In genomic region chr20:38075161-38075998, GRCh38 we compare ENCODE assay signal across 16 cellular contexts. TPM values are rescaled to one million over a fixed set of nuclear protein-coding genes. Genes with fewer than 3 reads are reported as not detected.
DNase-seq lines count a peak whose midpoint lies in the region; TF ChIP-seq lines count a peak whose summit lies in the region.
"Had no signal": no experiment of that assay in that cellular context is flagged by ENCODE, and none has a peak within 500 bp of the region (broad histone marks: within the 10 kb centered on the region; RNA-seq: fewer than 3 reads in every experiment).

No MANE protein-coding gene starts in this region.

- TF ChIP-seq CTCF in brain (conservative IDR thresholded peaks at IDR 0.05) (no peak), liver (IDR thresholded peaks at IDR 0.05; ENCODE audit: low read depth, low read length, missing input control) (no peak), smooth muscle cell (IDR thresholded peaks at IDR 0.05; ENCODE audit: borderline replicate concordance, insufficient read depth, poor library complexity, severe bottlenecking) (no peak)

- H3K9ac ChIP-seq in liver (ENCODE audit: low read depth in 1 of 2, low read length in 2 of 2) (no peak overlapping the region), smooth muscle cell (ENCODE audit: low read depth) (no peak overlapping the region)

- no peaks in the 10 kb centered on the region for H3K9me3 ChIP-seq in liver (ENCODE audit: control insufficient read depth in 4 of 4, low read length in 3 of 4)
- no peaks in the 10 kb centered on the region for H3K9me3 ChIP-seq in smooth muscle cell (replicated peaks; ENCODE audit: low read depth)
- H3K9me3 ChIP-seq: left lung had no signal

- H3K27me3 ChIP-seq in liver (ENCODE audit: control insufficient read depth in 4 of 4, insufficient read depth in 4 of 4, low read length in 3 of 4) (no peaks in the 10 kb centered on the region), smooth muscle cell (ENCODE audit: low read depth) (no peaks in the 10 kb centered on the region)
- H3K27me3 ChIP-seq: dorsolateral prefrontal cortex, left lung had no signal

- H3K36me3 ChIP-seq in liver (ENCODE audit: control insufficient read depth in 4 of 4, insufficient read depth in 3 of 4, low read depth in 1 of 4, low read length in 3 of 4): peaks cover 7 to 42% (median 31%) of the 10 kb centered on the region in 4 donors
- H3K36me3 ChIP-seq in smooth muscle cell (ENCODE audit: low read depth): peaks cover 7% of the 10 kb centered on the region

- no peak for DNase-seq in smooth muscle cell (lab: John Stamatoyannopoulos, UW; ENCODE audit: unreplicated experiment)
- no peak for DNase-seq in activated CD8-positive, alpha-beta memory T cell treated with anti-CD3 and anti-CD28 coated beads, Interleukin-2, amount 50 U/mL, for 48 hours
- DNase-seq in DMS153 treated with DMSO at 0.1 percent for 48 hours (lab: John Stamatoyannopoulos, UW; ENCODE audit: unreplicated experiment): no peak
- no peak for DNase-seq in SKM-1 (lab: John Stamatoyannopoulos, UW; ENCODE audit: unreplicated experiment)
- no peak for DNase-seq in midbrain (lab: John Stamatoyannopoulos, UW)
- DNase-seq: activated CD8-positive, alpha-beta memory T cell treated with anti-CD3 and anti-CD28 coated beads, Interleukin-2, amount 50 U/mL, for 4 hours; activated naive CD8-positive, alpha-beta T cell treated with anti-CD3 and anti-CD28 coated beads, Interleukin-2, amount 50 U/mL, for 24 hours; dorsolateral prefrontal cortex; left lung; NCI-H446; SHP77 treated with DMSO at 0.1 percent for 48 hours; stimulated activated naive CD8-positive, alpha-beta T cell treated with anti-CD3 and anti-CD28 coated beads, Interleukin-15, amount 100 ng/mL, for 72 hours had no signal

- H3F3A ChIP-seq in smooth muscle cell (ENCODE audit: low read depth): peaks cover 11% of the 10 kb centered on the region

- H3K9me3 Mint-ChIP-seq in IgD-negative memory B cell: peaks cover 0 to 8% (median 4%) of the 10 kb centered on the region in 3 donors
- H3K9me3 Mint-ChIP-seq in brain: peaks cover 6 to 21% (median 15%) of the 10 kb centered on the region in 5 experiments
- H3K9me3 Mint-ChIP-seq: stimulated activated naive CD8-positive, alpha-beta T cell treated with anti-CD3 and anti-CD28 coated beads, Interleukin-15, amount 100 ng/mL, for 72 hours had no signal

- H3K79me2 ChIP-seq in smooth muscle cell (ENCODE audit: low read depth): peaks cover 12% of the 10 kb centered on the region

- H3K4me1 Mint-ChIP-seq in IgD-negative memory B cell: peaks cover 50 to 57% (median 51%) of the 10 kb centered on the region in 3 donors
- peaks cover 42% of the 10 kb centered on the region for H3K4me1 Mint-ChIP-seq in brain

- H3K4me1 ChIP-seq in liver (ENCODE audit: control insufficient read depth in 4 of 4, insufficient read depth in 4 of 4, low read length in 3 of 4): peaks cover 0 to 14% (median 9%) of the 10 kb centered on the region in 4 donors
- peaks cover 4% of the 10 kb centered on the region for H3K4me1 ChIP-seq in smooth muscle cell (ENCODE audit: low read depth)

- peak overlapping the region in 2 of 3 donors; percentile 54 to 92 for H3K27ac Mint-ChIP-seq in IgD-negative memory B cell
- peak overlapping the region; percentile 3 to 90 (median 38) for H3K27ac Mint-ChIP-seq in brain
- H3K27ac Mint-ChIP-seq: activated naive CD8-positive, alpha-beta T cell treated with anti-CD3 and anti-CD28 coated beads, Interleukin-2, amount 50 U/mL, for 24 hours; stimulated activated naive CD8-positive, alpha-beta T cell treated with anti-CD3 and anti-CD28 coated beads, Interleukin-15, amount 100 ng/mL, for 72 hours had no signal

- peak overlapping the region; percentile 55 for H3K4me2 ChIP-seq in smooth muscle cell

- H3K4me3 ChIP-seq in liver (ENCODE audit: low read depth in 1 of 3, low read length in 3 of 3) (no peak overlapping the region), smooth muscle cell (no peak overlapping the region)
- H3K4me3 ChIP-seq: dorsolateral prefrontal cortex, left lung had no signal

- peaks cover 12% of the 10 kb centered on the region for H4K20me1 ChIP-seq in smooth muscle cell (ENCODE audit: low read depth)

- H3K27me3 Mint-ChIP-seq in IgD-negative memory B cell: no peaks in the 10 kb centered on the region
- H3K27me3 Mint-ChIP-seq in brain: no peaks in the 10 kb centered on the region
- H3K27me3 Mint-ChIP-seq: activated naive CD8-positive, alpha-beta T cell treated with anti-CD3 and anti-CD28 coated beads, Interleukin-2, amount 50 U/mL, for 24 hours; stimulated activated naive CD8-positive, alpha-beta T cell treated with anti-CD3 and anti-CD28 coated beads, Interleukin-15, amount 100 ng/mL, for 72 hours had no signal

- H2AFZ ChIP-seq in smooth muscle cell (ENCODE audit: low read depth): no peak overlapping the region

- peak overlapping the region in 3 of 4 donors; percentile 4 to 79 (median 14) for H3K4me3 Mint-ChIP-seq in IgD-negative memory B cell
- H3K4me3 Mint-ChIP-seq in brain: peak overlapping the region in 1 of 5 experiments; percentile 36
- H3K4me3 Mint-ChIP-seq: activated naive CD8-positive, alpha-beta T cell treated with anti-CD3 and anti-CD28 coated beads, Interleukin-2, amount 50 U/mL, for 24 hours; stimulated activated naive CD8-positive, alpha-beta T cell treated with anti-CD3 and anti-CD28 coated beads, Interleukin-15, amount 100 ng/mL, for 72 hours had no signal

- H3K36me3 Mint-ChIP-seq in IgD-negative memory B cell: peaks cover 51% of the 10 kb centered on the region
- H3K36me3 Mint-ChIP-seq in brain: peaks cover 67% of the 10 kb centered on the region

- TF ChIP-seq RAD21 in liver (IDR thresholded peaks at IDR 0.05): no peak

- H3K27ac ChIP-seq in liver (ENCODE audit: low read depth in 1 of 2, low read length in 2 of 2): no peak overlapping the region
- peak overlapping the region; percentile 36 for H3K27ac ChIP-seq in smooth muscle cell (ENCODE audit: low read depth)
- H3K27ac ChIP-seq: C4-2B had no signal

- 91% methylated on average over 3 of the region's 3 CpGs for WGBS in liver
- 72% methylated on average over 3 of the region's 3 CpGs for WGBS in smooth muscle cell (ENCODE audit: low lambda C conversion rate)

TF ChIP-seq in liver, 16 proteins besides CTCF, POLR2A, EP300 and RAD21:
- TF ChIP-seq, protein P1, sequence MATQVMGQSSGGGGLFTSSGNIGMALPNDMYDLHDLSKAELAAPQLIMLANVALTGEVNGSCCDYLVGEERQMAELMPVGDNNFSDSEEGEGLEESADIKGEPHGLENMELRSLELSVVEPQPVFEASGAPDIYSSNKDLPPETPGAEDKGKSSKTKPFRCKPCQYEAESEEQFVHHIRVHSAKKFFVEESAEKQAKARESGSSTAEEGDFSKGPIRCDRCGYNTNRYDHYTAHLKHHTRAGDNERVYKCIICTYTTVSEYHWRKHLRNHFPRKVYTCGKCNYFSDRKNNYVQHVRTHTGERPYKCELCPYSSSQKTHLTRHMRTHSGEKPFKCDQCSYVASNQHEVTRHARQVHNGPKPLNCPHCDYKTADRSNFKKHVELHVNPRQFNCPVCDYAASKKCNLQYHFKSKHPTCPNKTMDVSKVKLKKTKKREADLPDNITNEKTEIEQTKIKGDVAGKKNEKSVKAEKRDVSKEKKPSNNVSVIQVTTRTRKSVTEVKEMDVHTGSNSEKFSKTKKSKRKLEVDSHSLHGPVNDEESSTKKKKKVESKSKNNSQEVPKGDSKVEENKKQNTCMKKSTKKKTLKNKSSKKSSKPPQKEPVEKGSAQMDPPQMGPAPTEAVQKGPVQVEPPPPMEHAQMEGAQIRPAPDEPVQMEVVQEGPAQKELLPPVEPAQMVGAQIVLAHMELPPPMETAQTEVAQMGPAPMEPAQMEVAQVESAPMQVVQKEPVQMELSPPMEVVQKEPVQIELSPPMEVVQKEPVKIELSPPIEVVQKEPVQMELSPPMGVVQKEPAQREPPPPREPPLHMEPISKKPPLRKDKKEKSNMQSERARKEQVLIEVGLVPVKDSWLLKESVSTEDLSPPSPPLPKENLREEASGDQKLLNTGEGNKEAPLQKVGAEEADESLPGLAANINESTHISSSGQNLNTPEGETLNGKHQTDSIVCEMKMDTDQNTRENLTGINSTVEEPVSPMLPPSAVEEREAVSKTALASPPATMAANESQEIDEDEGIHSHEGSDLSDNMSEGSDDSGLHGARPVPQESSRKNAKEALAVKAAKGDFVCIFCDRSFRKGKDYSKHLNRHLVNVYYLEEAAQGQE (IDR thresholded peaks at IDR 0.05): no peak
- peak; percentile 54 to 61 for TF ChIP-seq RXRA (IDR thresholded peaks at IDR 0.05)
- no peak for TF ChIP-seq FOXA1 (IDR thresholded peaks at IDR 0.05)
- peak; percentile 30 for TF ChIP-seq HNF4G (IDR thresholded peaks at IDR 0.05)
- no peak for TF ChIP-seq TAF1 (conservative IDR thresholded peaks at IDR 0.05)
- TF ChIP-seq HNF4A (conservative IDR thresholded peaks at IDR 0.05): peak; percentile 54 to 75
- peak; percentile 61 for TF ChIP-seq SP1 (IDR thresholded peaks at IDR 0.05)

RNA-seq across cellular contexts. Expression of gene RPRD1B, which starts 41.8 kb away (rescaled TPM):
- 4.0 TPM for polyA plus RNA-seq in IgD-negative memory B cell
- 24.2 TPM for polyA plus RNA-seq in brain (ENCODE audit: insufficient read depth, low read depth, low replicate concordance)
- total RNA-seq in liver: 10 to 100 TPM; 26.9 to 34.3 TPM
- polyA plus RNA-seq in liver: 10 to 100 TPM in 1 of 2 donors, 1 to 10 TPM in 1; 5.8 to 31.9 TPM
- 40.2 and 59.1 TPM in 2 replicates for total RNA-seq in smooth muscle cell
- 13.5 and 19.6 TPM in 2 replicates for polyA plus RNA-seq in smooth muscle cell

RNA-seq across cellular contexts. Expression of gene TTI1, which starts 42.1 kb away (rescaled TPM):
- polyA plus RNA-seq in IgD-negative memory B cell (14.4 TPM), brain (ENCODE audit: insufficient read depth, low read depth, low replicate concordance) (30.7 TPM), liver (1 to 10 TPM; 4.6 to 7.3 TPM), smooth muscle cell (14.2 and 20.0 TPM in 2 replicates)
- total RNA-seq in liver (10 to 100 TPM; 15.4 to 20.4 TPM), smooth muscle cell (17.0 and 20.4 TPM in 2 replicates)
